Comparison of ENCODE assay signal across 19 cellular contexts in the genomic region with DNA sequence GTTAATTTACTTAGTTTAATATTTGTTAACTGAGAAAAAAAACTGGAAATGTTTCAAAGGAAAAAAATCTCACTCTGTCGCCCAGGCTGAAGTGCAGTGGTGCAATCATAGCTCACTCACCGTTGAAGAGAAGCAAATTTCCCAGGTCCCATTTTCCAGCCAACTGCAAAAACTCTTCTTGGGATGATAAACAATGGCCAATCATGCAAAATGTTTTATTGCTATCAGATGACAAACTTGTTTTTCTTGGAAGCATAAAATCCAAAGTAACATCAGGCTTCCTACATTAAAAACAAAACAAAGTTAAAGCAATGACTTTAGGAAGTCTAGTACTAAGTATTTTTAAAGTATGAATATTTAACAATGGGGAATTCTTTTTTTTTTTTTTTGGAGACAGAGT.
DNase-seq lines count a peak whose midpoint lies in the region; ATAC-seq and TF ChIP-seq lines count a peak whose summit lies in the region.
"Had no signal": no experiment of that assay in that cellular context is flagged by ENCODE, and none has a peak within 500 bp of the region (broad histone marks: within the 10 kb centered on the region; RNA-seq: fewer than 3 reads in every experiment).

No MANE protein-coding gene starts in this region.

- H3K79me2 ChIP-seq in osteoblast (ENCODE audit: insufficient read depth, low read length): no peaks in the 10 kb centered on the region

- ATAC-seq in HG03025 (IDR thresholded peaks at IDR 0.05; ENCODE audit: low FRiP score, unreplicated experiment): no peak
- no peak for ATAC-seq in activated naive CD8-positive, alpha-beta T cell treated with anti-CD3 and anti-CD28 coated beads, Interleukin-2, amount 50 U/mL, for 24 hours
- ATAC-seq: Right ventricle myocardium inferior had no signal

- H3K36me3 ChIP-seq in osteoblast (ENCODE audit: insufficient read depth, low read length): no peaks in the 10 kb centered on the region
- H3K36me3 ChIP-seq: HAP-1, Peyer's patch had no signal

- no peaks in the 10 kb centered on the region for H3K9me3 Mint-ChIP-seq in activated naive CD8-positive, alpha-beta T cell treated with anti-CD3 and anti-CD28 coated beads, Interleukin-2, amount 50 U/mL, for 24 hours
- H3K9me3 Mint-ChIP-seq in activated CD4-positive, alpha-beta T cell treated with anti-CD3 and anti-CD28 coated beads, Interleukin-2, amount 10 ng/mL, durations not matched to agents 24 days and 14 days: no peaks in the 10 kb centered on the region

- H3K9me3 ChIP-seq in osteoblast (ENCODE audit: low read depth, low read length): no peaks in the 10 kb centered on the region
- H3K9me3 ChIP-seq: HAP-1, Peyer's patch had no signal

- peaks cover 13% of the 10 kb centered on the region for H3K4me1 ChIP-seq in osteoblast (ENCODE audit: insufficient read depth, low read length)
- H3K4me1 ChIP-seq: Peyer's patch had no signal

- no peak overlapping the region for H3K27ac Mint-ChIP-seq in activated naive CD8-positive, alpha-beta T cell treated with anti-CD3 and anti-CD28 coated beads, Interleukin-2, amount 50 U/mL, for 24 hours
- no peak overlapping the region for H3K27ac Mint-ChIP-seq in activated CD4-positive, alpha-beta T cell treated with anti-CD3 and anti-CD28 coated beads, Interleukin-2, amount 10 ng/mL, durations not matched to agents 24 days and 14 days

- intact Hi-C loops in activated CD4-positive, alpha-beta T cell treated with anti-CD3 and anti-CD28 coated beads, Interleukin-2, amount 10 ng/mL, durations not matched to agents 24 days and 14 days (cut with micrococcal nuclease): no loop called here

- H3K4me1 Mint-ChIP-seq in activated naive CD8-positive, alpha-beta T cell treated with anti-CD3 and anti-CD28 coated beads, Interleukin-2, amount 50 U/mL, for 24 hours: no peaks in the 10 kb centered on the region
- H3K4me1 Mint-ChIP-seq in activated CD4-positive, alpha-beta T cell treated with anti-CD3 and anti-CD28 coated beads, Interleukin-2, amount 10 ng/mL, durations not matched to agents 24 days and 14 days: no peaks in the 10 kb centered on the region

- no peak overlapping the region for H3K4me2 ChIP-seq in osteoblast (ENCODE audit: insufficient read depth, low read length)

- H3K4me3 ChIP-seq in cardiac fibroblast (replicated peaks in 1 of 2; ENCODE audit: low read depth in 2 of 2, low read length in 2 of 2) (no peak overlapping the region), fibroblast of pulmonary artery (replicated peaks; ENCODE audit: low read depth, low read length) (no peak overlapping the region), osteoblast (ENCODE audit: insufficient read depth, low read length) (no peak overlapping the region)
- H3K4me3 ChIP-seq: HAP-1, Peyer's patch had no signal

- no peaks in the 10 kb centered on the region for H3K27me3 Mint-ChIP-seq in activated naive CD8-positive, alpha-beta T cell treated with anti-CD3 and anti-CD28 coated beads, Interleukin-2, amount 50 U/mL, for 24 hours
- no peaks in the 10 kb centered on the region for H3K27me3 Mint-ChIP-seq in activated CD4-positive, alpha-beta T cell treated with anti-CD3 and anti-CD28 coated beads, Interleukin-2, amount 10 ng/mL, durations not matched to agents 24 days and 14 days

- no peaks in the 10 kb centered on the region for H3K27me3 ChIP-seq in osteoblast (ENCODE audit: insufficient read depth, low read length)
- H3K27me3 ChIP-seq: Peyer's patch had no signal

- H3K4me3 Mint-ChIP-seq in activated naive CD8-positive, alpha-beta T cell treated with anti-CD3 and anti-CD28 coated beads, Interleukin-2, amount 50 U/mL, for 24 hours: no peak overlapping the region
- no peak overlapping the region for H3K4me3 Mint-ChIP-seq in activated CD4-positive, alpha-beta T cell treated with anti-CD3 and anti-CD28 coated beads, Interleukin-2, amount 10 ng/mL, durations not matched to agents 24 days and 14 days

- TF ChIP-seq CTCF in cardiac fibroblast (IDR thresholded peaks at IDR 0.05; ENCODE audit: low read depth, low read length) (no peak), fibroblast of pulmonary artery (IDR thresholded peaks at IDR 0.05; ENCODE audit: low read length, missing control alignments) (no peak), osteoblast (IDR thresholded peaks at IDR 0.05; ENCODE audit: extremely low read depth, low read depth, low read length) (no peak)

- DNase-seq in EH (ENCODE audit: low read depth) (peak; percentile 66), cardiac fibroblast (ENCODE audit: low read depth in 2 of 2) (peak; percentile 10 to 21), fibroblast of pulmonary artery (ENCODE audit: low read depth) (peak; percentile 18), osteoblast (ENCODE audit: insufficient read length, low spot score, missing footprints) (peak; percentile 71)
- DNase-seq in activated naive CD8-positive, alpha-beta T cell treated with anti-CD3 and anti-CD28 coated beads, Interleukin-2, amount 50 U/mL, for 24 hours: no peak
- DNase-seq in stimulated activated CD4-positive, alpha-beta T cell treated with anti-CD3 and anti-CD28 coated beads, Interleukin-4, amount 100 ng/mL, for 4 hours: no peak
- DNase-seq in activated CD4-positive, alpha-beta T cell treated with anti-CD3 and anti-CD28 coated beads, Interleukin-2, amount 10 ng/mL, durations not matched to agents 24 days and 14 days: no peak
- DNase-seq: C1 segment of cervical spinal cord, DMS79, MM.1S, NCI-H1092 treated with DMSO at 0.1 percent for 48 hours, NCI-H146, NCI-H2081, NCI-H2171 treated with DMSO at 0.1 percent for 48 hours, NCI-H446, Peyer's patch had no signal

- H2AFZ ChIP-seq in osteoblast (ENCODE audit: low read length): no peak overlapping the region

- no peaks in the 10 kb centered on the region for H4K20me1 ChIP-seq in osteoblast (ENCODE audit: insufficient read depth, low read length)

- no peak overlapping the region for H3K27ac ChIP-seq in osteoblast (ENCODE audit: low read depth, low read length)
- H3K27ac ChIP-seq: Peyer's patch had no signal

- peaks cover 28% of the 10 kb centered on the region for H3K36me3 Mint-ChIP-seq in activated naive CD8-positive, alpha-beta T cell treated with anti-CD3 and anti-CD28 coated beads, Interleukin-2, amount 50 U/mL, for 24 hours (ENCODE audit: low read depth)
- peaks cover 30% of the 10 kb centered on the region for H3K36me3 Mint-ChIP-seq in activated CD4-positive, alpha-beta T cell treated with anti-CD3 and anti-CD28 coated beads, Interleukin-2, amount 10 ng/mL, durations not matched to agents 24 days and 14 days (ENCODE audit: low read depth)

Comparison
In these comparisons a context has a peak if more than half of its experiments do, and no peak if none do; other contexts are left out.
1. DNase-seq: peak in EH (single experiment), cardiac fibroblast (2 of 2), fibroblast of pulmonary artery (single experiment) and osteoblast (single experiment); none in activated naive CD8-positive, alpha-beta T cell treated with anti-CD3 and anti-CD28 coated beads, Interleukin-2, amount 50 U/mL, for 24 hours (single experiment), stimulated activated CD4-positive, alpha-beta T cell treated with anti-CD3 and anti-CD28 coated beads, Interleukin-4, amount 100 ng/mL, for 4 hours (0 of 2) and activated CD4-positive, alpha-beta T cell treated with anti-CD3 and anti-CD28 coated beads, Interleukin-2, amount 10 ng/mL, durations not matched to agents 24 days and 14 days (single experiment).